In genomic region chr16:58234831-58235595, GRCh38 we compare ENCODE assay signal across 38 cellular contexts. TPM values are rescaled to one million over a fixed set of nuclear protein-coding genes. Genes with fewer than 3 reads are reported as not detected.
"Had no signal": no experiment of that assay in that cellular context is flagged by ENCODE, and none has a peak within 500 bp of the region (broad histone marks: within the 10 kb centered on the region; RNA-seq: fewer than 3 reads in every experiment).

No MANE protein-coding gene starts in this region.

- ATAC-seq: activated CD8-positive, alpha-beta memory T cell treated with anti-CD3 and anti-CD28 coated beads, Interleukin-2, amount 10 ng/mL, durations not matched to agents 7 days and 5 days; activated CD8-positive, alpha-beta T cell treated with anti-CD3 and anti-CD28 coated beads, Interleukin-2, amount 10 ng/mL, durations not matched to agents 7 days and 5 days; activated naive CD8-positive, alpha-beta T cell treated with anti-CD3 and anti-CD28 coated beads, Interleukin-2, amount 50 U/mL, for 24 hours; gastrocnemius medialis had no signal

- H3K27ac ChIP-seq: adrenal gland, brain microvascular endothelial cell, esophagus muscularis mucosa, foreskin keratinocyte, gastrocnemius medialis, heart left ventricle had no signal

- H3K9me3 ChIP-seq: adrenal gland, esophagus muscularis mucosa, gastrocnemius medialis, heart left ventricle had no signal

- H3K36me3 ChIP-seq: adrenal gland, brain microvascular endothelial cell, esophagus muscularis mucosa, gastrocnemius medialis, heart left ventricle had no signal

- DNase-seq: activated CD4-positive, alpha-beta memory T cell treated with anti-CD3 and anti-CD28 coated beads for 36 hours; activated CD4-positive, alpha-beta T cell treated with anti-CD3 and anti-CD28 coated beads for 36 hours; activated CD4-positive, alpha-beta T cell treated with anti-CD3 and anti-CD28 coated beads, Interleukin-2, amount 10 ng/mL, durations not matched to agents 24 days and 14 days; activated CD4-positive, CD25-positive, alpha-beta regulatory T cell; activated CD4-positive, CD25-positive, alpha-beta regulatory T cell treated with anti-CD3 and anti-CD28 coated beads, Interleukin-2, amount 50 U/mL, for 72 hours; activated CD8-positive, alpha-beta memory T cell treated with anti-CD3 and anti-CD28 coated beads, Interleukin-2, amount 10 ng/mL, durations not matched to agents 7 days and 5 days; activated CD8-positive, alpha-beta memory T cell treated with anti-CD3 and anti-CD28 coated beads, Interleukin-2, amount 50 U/mL, for 4 hours; activated CD8-positive, alpha-beta T cell treated with anti-CD3 and anti-CD28 coated beads, Interleukin-2, amount 10 ng/mL, durations not matched to agents 7 days and 5 days; activated effector memory CD4-positive, alpha-beta T cell treated with anti-CD3 and anti-CD28 coated beads, Interleukin-2, amount 50 U/mL, for 16 hours; activated naive CD4-positive, alpha-beta T cell treated with anti-CD3 and anti-CD28 coated beads for 36 hours; activated naive CD8-positive, alpha-beta T cell treated with anti-CD3 and anti-CD28 coated beads for 36 hours; activated naive CD8-positive, alpha-beta T cell treated with anti-CD3 and anti-CD28 coated beads, Interleukin-2, amount 50 U/mL, for 24 hours; activated T-cell treated with anti-CD3 and anti-CD28 coated beads, Interleukin-2, amount 50 U/mL, for 1 hour; activated T-cell treated with anti-CD3 and anti-CD28 coated beads, Interleukin-2, amount 50 U/mL, for 48 hours; adrenal gland; amygdala; aorta; brain microvascular endothelial cell; caudate nucleus; cortex of kidney; dermis blood vessel endothelial cell; effector CD4-positive, alpha-beta T cell; effector memory CD8-positive, alpha-beta T cell; erythroblast; foreskin keratinocyte; gastrocnemius medialis; glutamatergic neuron; heart left ventricle; T-helper 1 cell; T-helper 2 cell had no signal

- H3K27ac Mint-ChIP-seq: activated CD4-positive, alpha-beta memory T cell treated with anti-CD3 and anti-CD28 coated beads for 36 hours; activated CD4-positive, alpha-beta T cell treated with anti-CD3 and anti-CD28 coated beads for 36 hours; activated CD4-positive, alpha-beta T cell treated with anti-CD3 and anti-CD28 coated beads, Interleukin-2, amount 10 ng/mL, durations not matched to agents 24 days and 14 days; activated CD8-positive, alpha-beta memory T cell treated with anti-CD3 and anti-CD28 coated beads, Interleukin-2, amount 10 ng/mL, durations not matched to agents 7 days and 5 days; activated CD8-positive, alpha-beta T cell treated with anti-CD3 and anti-CD28 coated beads, Interleukin-2, amount 10 ng/mL, durations not matched to agents 7 days and 5 days; activated naive CD4-positive, alpha-beta T cell treated with anti-CD3 and anti-CD28 coated beads for 36 hours; activated naive CD4-positive, alpha-beta T cell treated with anti-CD3 and anti-CD28 coated beads, Interleukin-2, amount 50 U/mL, for 24 hours; activated naive CD8-positive, alpha-beta T cell treated with anti-CD3 and anti-CD28 coated beads for 36 hours; activated naive CD8-positive, alpha-beta T cell treated with anti-CD3 and anti-CD28 coated beads, Interleukin-2, amount 50 U/mL, for 24 hours; activated T-helper 1 cell treated with anti-CD3 and anti-CD28 coated beads, Interleukin-12 subunit alpha, Interleukin-12 subunit beta, Interleukin-2, Interleukin-4 antibody, amounts not matched to agents 30 ng/mL and 10 ng/mL and 1 ng/mL, durations not matched to agents 14 hours and 24 hours and 36 hours; activated T-helper 2 cell treated with anti-CD3 and anti-CD28 coated beads, Interferon-gamma antibody, Interleukin-2, Interleukin-4, amounts not matched to agents 10 μg/mL and 5 μg/mL and 100 μg/mL, durations not matched to agents 14 hours and 24 hours and 36 hours had no signal

- H3K4me1 ChIP-seq: gastrocnemius medialis had no signal

- H3K36me3 Mint-ChIP-seq: activated CD4-positive, alpha-beta memory T cell treated with anti-CD3 and anti-CD28 coated beads for 36 hours; activated CD8-positive, alpha-beta memory T cell treated with anti-CD3 and anti-CD28 coated beads, Interleukin-2, amount 10 ng/mL, durations not matched to agents 7 days and 5 days; activated naive CD4-positive, alpha-beta T cell treated with anti-CD3 and anti-CD28 coated beads, Interleukin-2, amount 50 U/mL, for 24 hours; activated naive CD8-positive, alpha-beta T cell treated with anti-CD3 and anti-CD28 coated beads for 36 hours had no signal

- FAIRE-seq: bronchial epithelial cell, colon had no signal

- H3K4me3 ChIP-seq: gastrocnemius medialis had no signal

- H3K27me3 ChIP-seq: adrenal gland, gastrocnemius medialis had no signal

- H3K9me3 Mint-ChIP-seq: activated CD4-positive, alpha-beta memory T cell treated with anti-CD3 and anti-CD28 coated beads for 36 hours; activated CD4-positive, alpha-beta T cell treated with anti-CD3 and anti-CD28 coated beads, Interleukin-2, amount 10 ng/mL, durations not matched to agents 24 days and 14 days; activated naive CD4-positive, alpha-beta T cell treated with anti-CD3 and anti-CD28 coated beads for 36 hours; activated naive CD4-positive, alpha-beta T cell treated with anti-CD3 and anti-CD28 coated beads, Interleukin-2, amount 50 U/mL, for 24 hours; activated naive CD8-positive, alpha-beta T cell treated with anti-CD3 and anti-CD28 coated beads for 36 hours; activated naive CD8-positive, alpha-beta T cell treated with anti-CD3 and anti-CD28 coated beads, Interleukin-2, amount 50 U/mL, for 24 hours; activated T-helper 1 cell treated with anti-CD3 and anti-CD28 coated beads, Interleukin-12 subunit alpha, Interleukin-12 subunit beta, Interleukin-2, Interleukin-4 antibody, amounts not matched to agents 30 ng/mL and 10 ng/mL and 1 ng/mL, durations not matched to agents 14 hours and 24 hours and 36 hours; activated T-helper 2 cell treated with anti-CD3 and anti-CD28 coated beads, Interferon-gamma antibody, Interleukin-2, Interleukin-4, amounts not matched to agents 10 μg/mL and 5 μg/mL and 100 μg/mL, durations not matched to agents 14 hours and 24 hours and 36 hours; effector memory CD8-positive, alpha-beta T cell had no signal

RNA-seq across cellular contexts. Expression of gene PRSS54, which starts 59.8 kb away (rescaled TPM):
- total RNA-seq: activated CD4-positive, alpha-beta memory T cell treated with anti-CD3 and anti-CD28 coated beads for 36 hours; activated CD4-positive, alpha-beta T cell treated with anti-CD3 and anti-CD28 coated beads for 36 hours; activated CD4-positive, alpha-beta T cell treated with anti-CD3 and anti-CD28 coated beads, Interleukin-2, amount 10 ng/mL, durations not matched to agents 24 days and 14 days; activated CD8-positive, alpha-beta memory T cell treated with anti-CD3 and anti-CD28 coated beads for 36 hours; activated CD8-positive, alpha-beta memory T cell treated with anti-CD3 and anti-CD28 coated beads, Interleukin-2, amount 10 ng/mL, durations not matched to agents 7 days and 5 days; activated CD8-positive, alpha-beta T cell treated with anti-CD3 and anti-CD28 coated beads, Interleukin-2, amount 10 ng/mL, durations not matched to agents 7 days and 5 days; activated naive CD4-positive, alpha-beta T cell treated with anti-CD3 and anti-CD28 coated beads for 36 hours; activated naive CD8-positive, alpha-beta T cell treated with anti-CD3 and anti-CD28 coated beads for 36 hours; activated T-helper 1 cell treated with anti-CD3 and anti-CD28 coated beads, Interleukin-12 subunit alpha, Interleukin-12 subunit beta, Interleukin-2, Interleukin-4 antibody, amounts not matched to agents 30 ng/mL and 10 ng/mL and 1 ng/mL, durations not matched to agents 14 hours and 24 hours and 36 hours; activated T-helper 2 cell treated with anti-CD3 and anti-CD28 coated beads, Interferon-gamma antibody, Interleukin-2, Interleukin-4, amounts not matched to agents 10 μg/mL and 5 μg/mL and 100 μg/mL, durations not matched to agents 14 hours and 24 hours and 36 hours; adrenal gland; aorta; bronchial epithelial cell; chondrocyte; dermis blood vessel endothelial cell; esophagus muscularis mucosa; foreskin keratinocyte; gastrocnemius medialis; heart left ventricle had no signal
- polyA plus RNA-seq: adrenal gland, aorta, foreskin keratinocyte, heart left ventricle had no signal
